ENCODE assay signal across 8 cellular contexts in the genomic region with DNA sequence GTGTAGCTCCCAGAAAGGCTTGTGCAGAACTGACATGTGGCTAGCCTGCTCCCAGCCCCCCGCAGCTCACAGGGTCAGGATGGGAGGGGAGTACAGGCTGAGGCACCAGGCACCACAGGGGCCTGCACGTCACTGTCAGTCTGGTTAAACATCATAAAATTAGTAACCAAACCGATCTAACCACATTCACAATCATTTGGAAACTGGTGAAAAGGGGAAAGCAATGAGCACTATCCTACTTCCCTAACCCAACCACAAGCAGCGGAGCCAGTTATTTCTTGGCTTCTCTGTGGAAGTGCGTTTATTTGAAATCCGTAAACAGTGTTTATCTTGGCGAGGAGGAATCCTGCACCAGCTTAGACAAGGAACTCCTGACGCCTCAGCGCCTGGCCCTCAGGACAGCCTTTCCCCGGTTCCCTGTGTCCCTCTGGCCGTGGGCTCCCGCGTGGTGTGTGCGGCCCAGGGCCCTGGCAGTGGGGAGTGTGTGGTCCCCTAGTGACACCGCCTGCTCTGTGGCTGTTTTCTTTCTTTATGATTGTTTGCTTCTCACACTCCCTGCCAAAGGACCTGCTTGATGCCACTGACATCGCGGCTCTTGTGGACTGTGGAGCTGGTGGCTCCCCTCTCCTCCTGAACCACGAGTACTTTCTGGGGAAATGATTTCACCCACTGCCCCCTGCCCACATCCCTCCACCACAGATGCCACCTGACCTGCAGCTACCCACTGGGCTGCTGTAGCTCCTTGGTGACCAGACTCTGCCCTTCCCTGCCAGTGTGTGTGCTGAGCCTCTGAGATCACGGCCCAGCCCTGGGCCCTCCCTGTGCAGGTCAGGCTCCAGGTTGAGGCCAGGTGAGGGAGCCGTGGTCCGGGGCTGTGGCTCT. TPM values are rescaled to one million over a fixed set of nuclear protein-coding genes. Genes with fewer than 3 reads are reported as not detected.
DNase-seq lines count a peak whose midpoint lies in the region; ATAC-seq lines count a peak whose summit lies in the region.

No MANE protein-coding gene starts in this region.

- no peaks in the 10 kb centered on the region for H3K36me3 Mint-ChIP-seq in immature natural killer cell

- H3K27me3 Mint-ChIP-seq in immature natural killer cell (ENCODE audit: low read depth in 3 of 3), result peaks cover 12 to 20% (median 18%) of the 10 kb centered on the region in 3 donors

- H3K4me3 Mint-ChIP-seq in immature natural killer cell, result peak overlapping the region; percentile 53 to 77 (median 68)

- H3K9me3 Mint-ChIP-seq in immature natural killer cell, result no peaks in the 10 kb centered on the region

- ATAC-seq in GM19438 (IDR thresholded peaks at IDR 0.05; ENCODE audit: low read depth, unreplicated experiment) (peak; percentile 32), HG03521 (IDR thresholded peaks at IDR 0.05; ENCODE audit: unreplicated experiment) (peak; percentile 34), HG02763 (IDR thresholded peaks at IDR 0.05; ENCODE audit: unreplicated experiment) (no peak)
- peak; percentile 68 for ATAC-seq in stimulated activated naive CD8-positive, alpha-beta T cell treated with anti-CD3 and anti-CD28 coated beads, Interleukin-15, Interleukin-2, amounts not matched to agents 100 U/mL and 50 U/mL, for 24 hours

- H3K27ac Mint-ChIP-seq in immature natural killer cell, result peak overlapping the region in 3 of 6 donors; percentile 81 to 95 (median 91)

- peaks cover 7 to 47% of the 10 kb centered on the region in 2 donors for H3K4me1 Mint-ChIP-seq in immature natural killer cell

- DNase-seq in EH (ENCODE audit: low read depth) (peak; percentile 96), immature natural killer cell (peak; percentile 74 to 83 (median 80)), NCI-H2171 treated with DMSO at 0.1 percent for 48 hours (lab: John Stamatoyannopoulos, UW) (no peak)
- peak; percentile 67 for DNase-seq in activated T-cell treated with anti-CD3 and anti-CD28 coated beads, Interleukin-2, amount 50 U/mL, for 48 hours
- DNase-seq in stimulated activated naive CD8-positive, alpha-beta T cell treated with anti-CD3 and anti-CD28 coated beads, Interleukin-15, Interleukin-2, amounts not matched to agents 100 U/mL and 50 U/mL, for 24 hours, result peak; percentile 69

RNA-seq across cellular contexts. Expression of a gene that starts 38.0 kb away (rescaled TPM):
- polyA plus RNA-seq in immature natural killer cell, result 1 to 10 TPM in 1 of 3 donors, under 1 TPM in 2; 0.30 to 1.7 (median 0.48) TPM
